ENCODE assay signal across 12 cellular contexts in the genomic region with DNA sequence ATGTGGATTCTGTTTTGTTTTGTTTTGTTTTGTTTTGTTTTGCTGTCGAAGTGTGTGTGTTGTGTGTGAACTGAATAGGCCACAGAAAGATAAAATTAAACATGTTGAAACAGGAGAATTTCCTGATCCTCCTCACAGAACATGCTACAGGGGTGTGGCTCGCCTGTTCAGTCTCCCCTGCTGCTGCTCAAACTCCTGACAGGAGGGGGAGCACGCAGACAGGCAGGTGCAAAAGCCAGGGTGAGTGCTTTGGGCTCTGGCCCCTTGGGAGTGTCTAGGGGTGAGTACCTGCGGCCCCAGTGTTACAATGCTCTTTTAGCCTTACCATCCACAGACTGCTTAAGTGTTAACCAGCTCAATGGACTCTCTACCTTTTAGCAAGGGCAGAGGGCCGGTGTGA.
A peak's percentile ranks its signal among the peaks of the same experiment; 100 is the strongest.
DNase-seq lines count a peak whose midpoint lies in the region; ATAC-seq, FAIRE-seq and TF ChIP-seq lines count a peak whose summit lies in the region.
"Had no signal": no experiment of that assay in that cellular context is flagged by ENCODE, and none has a peak within 500 bp of the region (broad histone marks: within the 10 kb centered on the region; RNA-seq: fewer than 3 reads in every experiment).

No MANE protein-coding gene starts in this region.

- H3K4me3 ChIP-seq in GM12864 (ENCODE audit: low read depth, low read length) (no peak overlapping the region), H1 (ENCODE audit: extremely low read depth in 1 of 4, insufficient read depth in 2 of 4, low read depth in 3 of 4, low read length in 4 of 4) (no peak overlapping the region)
- H3K4me3 ChIP-seq: skin epidermis had no signal

- H3K27ac Mint-ChIP-seq in T-helper 2 cell treated with Interferon-gamma antibody and Interleukin-4, amounts not matched to agents 5 μg/mL and 100 μg/mL, for 36 hours, result no peak overlapping the region
- no peak overlapping the region for H3K27ac Mint-ChIP-seq in CD4-positive, alpha-beta T cell
- H3K27ac Mint-ChIP-seq: CD14-positive monocyte had no signal

- POLR2A ChIA-PET in H1 (lab: Charles Lee; ENCODE audit: partially characterized antibody), result no interaction called here
- POLR2A ChIA-PET in CD4-positive, alpha-beta T cell (lab: Charles Lee), result no interaction called here

- no peak overlapping the region for H2BK12ac ChIP-seq in H1 (ENCODE audit: low read depth, low read length)

- H2BK120ac ChIP-seq in H1 (replicated peaks; ENCODE audit: low read depth, low read length), result no peak overlapping the region

- intact Hi-C loops in CD4-positive, alpha-beta T cell (cut with DNase I, micrococcal nuclease), result no loop called here

- no peak overlapping the region for H2BK5ac ChIP-seq in H1 (ENCODE audit: low read depth, low read length)

- no peaks in the 10 kb centered on the region for H3K4me1 Mint-ChIP-seq in T-helper 2 cell treated with Interferon-gamma antibody and Interleukin-4, amounts not matched to agents 5 μg/mL and 100 μg/mL, for 36 hours (ENCODE audit: low read depth)
- no peaks in the 10 kb centered on the region for H3K4me1 Mint-ChIP-seq in CD4-positive, alpha-beta T cell (ENCODE audit: low read depth)
- H3K4me1 Mint-ChIP-seq in activated T-cell treated with anti-CD3 and anti-CD28 coated beads, Interleukin-2, amount 50 U/mL, for 4 hours (ENCODE audit: low read depth), result no peaks in the 10 kb centered on the region

- H2BK20ac ChIP-seq in H1 (ENCODE audit: low read length), result no peak overlapping the region

- H3K56ac ChIP-seq in H1 (replicated peaks; ENCODE audit: insufficient read length, low read depth, low read length), result no peak overlapping the region

- H4K8ac ChIP-seq in H1 (ENCODE audit: extremely low read depth, insufficient read depth, low read length), result no peak overlapping the region

- no peak for TF ChIP-seq POLR2A in H1 (IDR thresholded peaks at IDR 0.05; ENCODE audit: control extremely low read depth in 1 of 2, low read depth in 2 of 2, low read length in 2 of 2)

- H3K14ac ChIP-seq in H1 (ENCODE audit: insufficient read length), result no peak overlapping the region

- ATAC-seq in GM21360 (IDR thresholded peaks at IDR 0.05; ENCODE audit: unreplicated experiment) (peak; percentile 76), HG03432 (IDR thresholded peaks at IDR 0.05; ENCODE audit: unreplicated experiment) (peak; percentile 85)
- no peak for ATAC-seq in CD4-positive, alpha-beta T cell (ENCODE audit: poor library complexity)
- ATAC-seq in activated T-cell treated with anti-CD3 and anti-CD28 coated beads, Interleukin-2, amount 50 U/mL, for 4 hours, result no peak

- no peak overlapping the region for H4K5ac ChIP-seq in H1 (ENCODE audit: insufficient read length, low read depth, low read length)

- H3K23ac ChIP-seq in H1 (ENCODE audit: insufficient read length), result no peak overlapping the region

- no peak overlapping the region for H3K4ac ChIP-seq in H1 (replicated peaks; ENCODE audit: insufficient read length, low read depth, low read length)

- H4K91ac ChIP-seq in H1 (replicated peaks; ENCODE audit: insufficient read length, low read length), result no peak overlapping the region

- H3K18ac ChIP-seq in H1 (ENCODE audit: extremely low read depth, low read length), result no peak overlapping the region

- no peak for TF ChIP-seq EP300 in H1 (IDR thresholded peaks at IDR 0.05; ENCODE audit: borderline replicate concordance in 1 of 2, low read depth in 2 of 2, low read length in 2 of 2)

- no peaks in the 10 kb centered on the region for H3K27me3 Mint-ChIP-seq in T-helper 2 cell treated with Interferon-gamma antibody and Interleukin-4, amounts not matched to agents 5 μg/mL and 100 μg/mL, for 36 hours (ENCODE audit: low read depth)
- H3K27me3 Mint-ChIP-seq in CD4-positive, alpha-beta T cell, result no peaks in the 10 kb centered on the region
- H3K27me3 Mint-ChIP-seq in activated T-cell treated with anti-CD3 and anti-CD28 coated beads, Interleukin-2, amount 50 U/mL, for 4 hours (ENCODE audit: low read depth), result no peaks in the 10 kb centered on the region

- DNase-seq in GM12864 (ENCODE audit: low read depth), result no peak
- DNase-seq in H1 (ENCODE audit: low read depth in 1 of 2, low spot score in 2 of 2), result peak in 1 of 2 experiments; percentile 1
- DNase-seq in T-helper 2 cell treated with Interferon-gamma antibody and Interleukin-4, amounts not matched to agents 5 μg/mL and 100 μg/mL, for 36 hours (ENCODE audit: low spot score), result no peak
- DNase-seq in CD4-positive, alpha-beta T cell, result no peak
- no peak for DNase-seq in activated T-cell treated with anti-CD3 and anti-CD28 coated beads, Interleukin-2, amount 50 U/mL, for 4 hours
- DNase-seq in GF-D8 (lab: John Stamatoyannopoulos, UW), result no peak
- DNase-seq: effector CD4-positive, alpha-beta T cell had no signal

- TF ChIP-seq RAD21 in H1 (IDR thresholded peaks at IDR 0.05 in 1 of 2, conservative IDR thresholded peaks at IDR 0.05 in 1 of 2; ENCODE audit: low read depth in 2 of 2, low read length in 2 of 2), result peak; percentile 50 to 67; a peak in 3 of 4 replicates

- TF ChIP-seq CTCF in GM12864 (IDR thresholded peaks at IDR 0.05; ENCODE audit: low read depth, low read length, missing control alignments) (peak; percentile 29), H1 (IDR thresholded peaks at IDR 0.05; ENCODE audit: control extremely low read depth in 1 of 3, insufficient read depth in 1 of 3, low read depth in 1 of 3, low read length in 3 of 3) (peak; percentile 46 to 68 (median 52))
- TF ChIP-seq CTCF in CD4-positive, alpha-beta T cell (IDR thresholded peaks at IDR 0.05), result no peak

- no peak overlapping the region for H3K9ac ChIP-seq in H1 (replicated peaks in 1 of 4; ENCODE audit: extremely low read depth in 1 of 4, low read depth in 3 of 4, low read length in 3 of 4)

- H2BK15ac ChIP-seq in H1 (ENCODE audit: low read length), result no peak overlapping the region

- H3K36me3 ChIP-seq in H1 (ENCODE audit: control insufficient read depth in 2 of 4, insufficient read depth in 4 of 4, low read length in 3 of 4), result no peaks in the 10 kb centered on the region

- no peaks in the 10 kb centered on the region for H3K79me1 ChIP-seq in H1 (ENCODE audit: low read depth, low read length)

- CTCF ChIA-PET in H1 (lab: Charles Lee; ENCODE audit: partially characterized antibody), result interaction anchor here (0.6 kb wide), 1 partner anchor 1904 kb away, joined by 3 read pairs; no protein-coding TSS in a partner anchor
- CTCF ChIA-PET in CD4-positive, alpha-beta T cell (lab: Charles Lee), result no interaction called here

- no peaks in the 10 kb centered on the region for H3K36me3 Mint-ChIP-seq in T-helper 2 cell treated with Interferon-gamma antibody and Interleukin-4, amounts not matched to agents 5 μg/mL and 100 μg/mL, for 36 hours (ENCODE audit: low read depth)
- H3K36me3 Mint-ChIP-seq in CD4-positive, alpha-beta T cell (ENCODE audit: low read depth), result no peaks in the 10 kb centered on the region
- no peaks in the 10 kb centered on the region for H3K36me3 Mint-ChIP-seq in activated T-cell treated with anti-CD3 and anti-CD28 coated beads, Interleukin-2, amount 50 U/mL, for 4 hours (ENCODE audit: insufficient read depth)
- H3K36me3 Mint-ChIP-seq: CD14-positive monocyte had no signal

- H2AFZ ChIP-seq in H1 (ENCODE audit: low read length), result no peak overlapping the region

- H2AK5ac ChIP-seq in H1 (ENCODE audit: low read depth, low read length), result no peak overlapping the region

- H3K9me3 ChIP-seq in H1 (ENCODE audit: insufficient read depth in 2 of 2, low read depth in 1 of 2, low read length in 1 of 2), result no peaks in the 10 kb centered on the region
- H3K9me3 ChIP-seq in CD4-positive, alpha-beta T cell (ENCODE audit: control insufficient read depth, low read length), result no peaks in the 10 kb centered on the region

- no peak overlapping the region for H3K4me2 ChIP-seq in H1 (ENCODE audit: insufficient read depth in 1 of 2, low read depth in 2 of 2, low read length in 2 of 2)

- H3K23me2 ChIP-seq in H1 (ENCODE audit: low read depth, low read length), result no peaks in the 10 kb centered on the region

- no peaks in the 10 kb centered on the region for H3K4me1 ChIP-seq in H1 (replicated peaks in 1 of 4; ENCODE audit: control insufficient read depth in 3 of 4, insufficient read depth in 4 of 4, low read length in 3 of 4)

- FAIRE-seq in H1 (lab: Jason Lieb, UNC), result no peak
- FAIRE-seq: GM18507 had no signal

- H3K79me2 ChIP-seq in H1 (ENCODE audit: control insufficient read depth in 1 of 2, insufficient read depth in 2 of 2, low read length in 2 of 2), result no peaks in the 10 kb centered on the region

- no peak overlapping the region for H3K4me3 Mint-ChIP-seq in T-helper 2 cell treated with Interferon-gamma antibody and Interleukin-4, amounts not matched to agents 5 μg/mL and 100 μg/mL, for 36 hours
- no peak overlapping the region for H3K4me3 Mint-ChIP-seq in CD4-positive, alpha-beta T cell
- H3K4me3 Mint-ChIP-seq in activated T-cell treated with anti-CD3 and anti-CD28 coated beads, Interleukin-2, amount 50 U/mL, for 4 hours, result no peak overlapping the region
- H3K4me3 Mint-ChIP-seq: CD14-positive monocyte had no signal

- 44% methylated on average over 5 of the region's 5 CpGs; no CpG with 5 or more reads in 1 of the 2 experiments for WGBS in H1 (ENCODE audit: extremely low coverage in 1 of 2, insufficient coverage in 1 of 2, insufficient read length in 1 of 2, insufficient replicate concordance in 2 of 2, low coverage in 1 of 2, low lambda C conversion rate in 2 of 2, missing lambda C conversion rate in 1 of 2), 2 experiments

- H3K27ac ChIP-seq in H1 (ENCODE audit: low read depth, low read length), result no peak overlapping the region
- no peak overlapping the region for H3K27ac ChIP-seq in CD4-positive, alpha-beta T cell (ENCODE audit: low read depth, low read length)
- H3K27ac ChIP-seq: skin epidermis had no signal

- H3K27me3 ChIP-seq in H1 (replicated peaks in 1 of 4; ENCODE audit: control insufficient read depth in 3 of 4, extremely low read depth in 1 of 4, insufficient read depth in 3 of 4, low read length in 3 of 4), result no peaks in the 10 kb centered on the region
- H3K27me3 ChIP-seq in CD4-positive, alpha-beta T cell (ENCODE audit: control insufficient read depth, insufficient read depth, low read length), result no peaks in the 10 kb centered on the region

- H4K20me1 ChIP-seq in H1 (replicated peaks in 1 of 2; ENCODE audit: control insufficient read depth in 1 of 2, insufficient read depth in 2 of 2, low read length in 2 of 2), result no peaks in the 10 kb centered on the region

- H3K9me3 Mint-ChIP-seq in T-helper 2 cell treated with Interferon-gamma antibody and Interleukin-4, amounts not matched to agents 5 μg/mL and 100 μg/mL, for 36 hours, result peaks cover 9% of the 10 kb centered on the region
- no peaks in the 10 kb centered on the region for H3K9me3 Mint-ChIP-seq in CD4-positive, alpha-beta T cell
- H3K9me3 Mint-ChIP-seq in activated T-cell treated with anti-CD3 and anti-CD28 coated beads, Interleukin-2, amount 50 U/mL, for 4 hours, result peaks cover 10% of the 10 kb centered on the region
- H3K9me3 Mint-ChIP-seq: CD14-positive monocyte had no signal

TF ChIP-seq in H1, 55 proteins besides CTCF, POLR2A, EP300 and RAD21 (continues in another document):
- TF ChIP-seq GABPA (IDR thresholded peaks at IDR 0.05; ENCODE audit: borderline replicate concordance, insufficient read depth, low read length), result no peak
- no peak for TF ChIP-seq NRF1 (IDR thresholded peaks at IDR 0.05; ENCODE audit: low read depth, low read length)

Comparison
In these comparisons a context has a peak if more than half of its experiments do, and no peak if none do; other contexts are left out.
1. ATAC-seq: peak in GM21360 (single experiment) and HG03432 (single experiment); none in CD4-positive, alpha-beta T cell (single experiment) and activated T-cell treated with anti-CD3 and anti-CD28 coated beads, Interleukin-2, amount 50 U/mL, for 4 hours (0 of 2).